In genomic region chr3:169966951-169967915, GRCh38 we compare ENCODE assay signal across 8 cellular contexts. TPM values are rescaled to one million over a fixed set of nuclear protein-coding genes. Genes with fewer than 3 reads are reported as not detected.
DNase-seq lines count a peak whose midpoint lies in the region; ATAC-seq and TF ChIP-seq lines count a peak whose summit lies in the region.

No MANE protein-coding gene starts in this region.

- peak; percentile 15 for ATAC-seq in GM18520 (IDR thresholded peaks at IDR 0.05; ENCODE audit: unreplicated experiment)
- peak; percentile 23 for ATAC-seq in HG03095 (IDR thresholded peaks at IDR 0.05; ENCODE audit: unreplicated experiment)

- H3K36me3 ChIP-seq in stomach smooth muscle (ENCODE audit: control insufficient read depth in 2 of 2, insufficient read depth in 2 of 2, low read length in 2 of 2), result no peaks in the 10 kb centered on the region

- peaks cover 5% of the 10 kb centered on the region for H3K4me1 ChIP-seq in stomach smooth muscle (ENCODE audit: control insufficient read depth, insufficient read depth, low read length)

- H3K4me3 ChIP-seq in stomach smooth muscle (ENCODE audit: low read length in 2 of 2), result peak overlapping the region; percentile 92 to 100

- no peaks in the 10 kb centered on the region for H3K9me3 ChIP-seq in stomach smooth muscle (ENCODE audit: control insufficient read depth in 2 of 2, low read length in 2 of 2)

- peak overlapping the region; percentile 95 to 98 for H3K9ac ChIP-seq in stomach smooth muscle (ENCODE audit: low read length in 2 of 2)

- TF ChIP-seq POLR2A in erythroblast (IDR thresholded peaks at IDR 0.05; ENCODE audit: low read length), result no peak

- peak; percentile 62 for DNase-seq in AG08396 (ENCODE audit: low spot score)
- DNase-seq in NCI-H524 (lab: John Stamatoyannopoulos, UW), result peak; percentile 43 to 76
- peak; percentile 45 for DNase-seq in activated T-cell treated with anti-CD3 and anti-CD28 coated beads, Interleukin-2, amount 50 U/mL, for 1 hour
- DNase-seq in erythroblast (lab: John Stamatoyannopoulos, UW), result peak; percentile 81 to 86
- DNase-seq in mucosa of gallbladder (ENCODE audit: low spot score), result peak; percentile 40

- no peaks in the 10 kb centered on the region for H3K27me3 ChIP-seq in stomach smooth muscle (ENCODE audit: control insufficient read depth in 1 of 2, insufficient read depth in 2 of 2, low read length in 2 of 2)

- H3K27ac ChIP-seq in stomach smooth muscle (ENCODE audit: low read length), result peak overlapping the region; percentile 86

RNA-seq across cellular contexts. Expression of gene SEC62, which starts 0.6 kb away (rescaled TPM):
- total RNA-seq in mucosa of gallbladder, result 135 TPM

RNA-seq across cellular contexts. Expression of gene SAMD7, which starts 55.9 kb away (rescaled TPM):
- total RNA-seq in mucosa of gallbladder, result not detected

Comparison
In these comparisons a context has a peak if more than half of its experiments do, and no peak if none do; other contexts are left out.
1. Peak in every context shown above with its lines: DNase-seq, ATAC-seq, H3K4me3 ChIP-seq and H3K27ac ChIP-seq.